9 cellular contexts compared by ENCODE assay signal in genomic region chr12:118137148-118137678, GRCh38. TPM values are rescaled to one million over a fixed set of nuclear protein-coding genes. Genes with fewer than 3 reads are reported as not detected.
A peak's percentile ranks its signal among the peaks of the same experiment; 100 is the strongest.
DNase-seq lines count a peak whose midpoint lies in the region; TF ChIP-seq lines count a peak whose summit lies in the region.
"Had no signal": no experiment of that assay in that cellular context is flagged by ENCODE, and none has a peak within 500 bp of the region (broad histone marks: within the 10 kb centered on the region; RNA-seq: fewer than 3 reads in every experiment).

No MANE protein-coding gene starts in this region.

- peaks cover 4% of the 10 kb centered on the region for H3K4me1 ChIP-seq in NT2/D1 (ENCODE audit: insufficient read depth, insufficient read length)
- H3K4me1 ChIP-seq in endocrine pancreas (ENCODE audit: control insufficient read depth, insufficient read depth, low read length), result no peaks in the 10 kb centered on the region
- no peaks in the 10 kb centered on the region for H3K4me1 ChIP-seq in neural progenitor cell

- peak overlapping the region; percentile 88 for H3K4me3 Mint-ChIP-seq in neural progenitor cell

- H3K36me3 ChIP-seq in NT2/D1 (ENCODE audit: insufficient read depth, insufficient read length, low read length), result peaks cover 50% of the 10 kb centered on the region
- H3K36me3 ChIP-seq in endocrine pancreas (ENCODE audit: control insufficient read depth, insufficient read depth, low read length), result peaks cover 7% of the 10 kb centered on the region
- no peaks in the 10 kb centered on the region for H3K36me3 ChIP-seq in neural progenitor cell

- peaks cover 14% of the 10 kb centered on the region for H3K4me1 Mint-ChIP-seq in neural progenitor cell

- H3K36me3 Mint-ChIP-seq in neural progenitor cell, result peaks cover 22% of the 10 kb centered on the region

- H3K27ac Mint-ChIP-seq in neural progenitor cell, result no peak overlapping the region

- DNase-seq in NT2/D1 (ENCODE audit: low read depth, low spot score) (no peak), neural progenitor cell (ENCODE audit: low spot score) (no peak), GOT3 (lab: John Stamatoyannopoulos, UW) (no peak), kidney glomerular epithelial cell (lab: John Stamatoyannopoulos, UW) (no peak), NCI-H1092 treated with DMSO at 0.1 percent for 48 hours (lab: John Stamatoyannopoulos, UW) (no peak)
- no peak for DNase-seq in activated CD4-positive, alpha-beta T cell treated with anti-CD3 and anti-CD28 coated beads for 48 hours
- DNase-seq: SHP77 treated with DMSO at 0.1 percent for 48 hours had no signal

- no peak overlapping the region for H2AFZ ChIP-seq in neural progenitor cell (replicated peaks)

- H3K27me3 ChIP-seq in NT2/D1 (ENCODE audit: insufficient read depth, insufficient read length), result no peaks in the 10 kb centered on the region
- no peaks in the 10 kb centered on the region for H3K27me3 ChIP-seq in endocrine pancreas (ENCODE audit: control insufficient read depth, insufficient read depth, low read length)
- no peaks in the 10 kb centered on the region for H3K27me3 ChIP-seq in neural progenitor cell

- no peaks in the 10 kb centered on the region for H3F3A ChIP-seq in neural progenitor cell (ENCODE audit: low read depth)

- H4K20me1 ChIP-seq in neural progenitor cell (ENCODE audit: low read depth), result peaks cover 19% of the 10 kb centered on the region

- H3K79me2 ChIP-seq in neural progenitor cell (ENCODE audit: low read depth), result peaks cover 35% of the 10 kb centered on the region

- peak overlapping the region; percentile 89 for H3K4me2 ChIP-seq in neural progenitor cell

- H3K27ac ChIP-seq in C4-2B (peak overlapping the region; percentile 99), neural progenitor cell (no peak overlapping the region)

- peak overlapping the region; percentile 95 for H3K4me3 ChIP-seq in NT2/D1 (ENCODE audit: insufficient read length, low read depth)
- H3K4me3 ChIP-seq in endocrine pancreas (ENCODE audit: control insufficient read depth, insufficient read depth, low read length), result peak overlapping the region; percentile 77
- peak overlapping the region; percentile 69 for H3K4me3 ChIP-seq in neural progenitor cell

- TF ChIP-seq CTCF in C4-2B (conservative IDR thresholded peaks at IDR 0.05) (no peak), neural progenitor cell (IDR thresholded peaks at IDR 0.05) (no peak)

- H3K9me3 Mint-ChIP-seq in neural progenitor cell, result no peaks in the 10 kb centered on the region

- no peaks in the 10 kb centered on the region for H3K9me3 ChIP-seq in NT2/D1 (ENCODE audit: insufficient read depth, low read length)
- no peaks in the 10 kb centered on the region for H3K9me3 ChIP-seq in endocrine pancreas (ENCODE audit: control insufficient read depth, low read length)
- H3K9me3 ChIP-seq in neural progenitor cell (ENCODE audit: low read depth), result no peaks in the 10 kb centered on the region

- H3K9ac ChIP-seq in NT2/D1 (ENCODE audit: insufficient read length, low read depth) (peak overlapping the region; percentile 99), endocrine pancreas (ENCODE audit: control insufficient read depth, insufficient read depth, low read length) (peak overlapping the region; percentile 42), neural progenitor cell (peak overlapping the region; percentile 71)

- peaks cover 6% of the 10 kb centered on the region for H3K27me3 Mint-ChIP-seq in neural progenitor cell (ENCODE audit: insufficient read depth, low read depth)

RNA-seq across cellular contexts. Expression of gene PEBP1, which starts 1.3 kb away (rescaled TPM):
- total RNA-seq in neural progenitor cell (ENCODE audit: low replicate concordance), result 266 and 406 TPM in 2 replicates

RNA-seq across cellular contexts. Expression of gene VSIG10, which starts 33.4 kb away (rescaled TPM):
- 22.6 and 57.9 TPM in 2 replicates for total RNA-seq in neural progenitor cell (ENCODE audit: low replicate concordance)

Comparison
In these comparisons a context has a peak if more than half of its experiments do, and no peak if none do; other contexts are left out.
1. H3K9ac ChIP-seq: peak in every context shown above with its lines; median percentile 99 in NT2/D1; 71 in neural progenitor cell; 42 in endocrine pancreas.